In the genomic region with DNA sequence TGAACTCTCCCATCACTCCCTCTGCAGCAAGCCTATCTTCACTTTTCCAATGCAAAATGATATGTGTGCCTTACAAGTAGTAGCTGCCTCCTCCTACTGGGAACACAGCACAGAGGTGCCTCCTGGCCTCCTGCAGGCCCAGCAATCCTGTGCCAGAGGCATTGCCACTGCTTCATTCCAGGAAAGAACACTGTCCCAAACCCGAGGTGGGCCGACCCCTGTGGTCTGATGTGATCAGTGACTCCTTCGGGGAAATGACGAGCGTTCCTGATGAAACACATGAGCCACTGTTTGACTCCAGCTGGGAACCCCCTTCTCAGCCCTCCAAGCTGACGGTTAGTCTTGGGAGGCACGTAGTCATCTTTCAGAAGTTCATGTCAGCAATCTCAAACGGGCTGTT, we compare ENCODE assay signal across 11 cellular contexts. TPM values are rescaled to one million over a fixed set of nuclear protein-coding genes. Genes with fewer than 3 reads are reported as not detected.
DNase-seq lines count a peak whose midpoint lies in the region; ATAC-seq, FAIRE-seq and TF ChIP-seq lines count a peak whose summit lies in the region.
"Had no signal": no experiment of that assay in that cellular context is flagged by ENCODE, and none has a peak within 500 bp of the region (broad histone marks: within the 10 kb centered on the region; RNA-seq: fewer than 3 reads in every experiment).

No MANE protein-coding gene starts in this region.

- TF ChIP-seq CTCF in RWPE2 (IDR thresholded peaks at IDR 0.05; ENCODE audit: poor library complexity, severe bottlenecking) = no peak
- no peak for TF ChIP-seq CTCF in mammary epithelial cell (conservative IDR thresholded peaks at IDR 0.05 in 1 of 2, IDR thresholded peaks at IDR 0.05 in 1 of 2; ENCODE audit: extremely low read depth in 1 of 2, insufficient read depth in 1 of 2, low read depth in 1 of 2, low read length in 2 of 2)
- TF ChIP-seq CTCF in osteocyte (IDR thresholded peaks at IDR 0.05) = no peak

- no peaks in the 10 kb centered on the region for H3K9me3 Mint-ChIP-seq in osteocyte (ENCODE audit: unreplicated experiment)

- H3K27ac Mint-ChIP-seq in osteocyte (ENCODE audit: unreplicated experiment) = peak overlapping the region; percentile 85

- peak; percentile 28 to 29 for ATAC-seq in activated CD4-positive, CD25-positive, alpha-beta regulatory T cell treated with anti-CD3 and anti-CD28 coated beads, Interleukin-2, amount 50 U/mL, for 24 hours
- ATAC-seq in RWPE2 (ENCODE audit: low read depth) = no peak; the same call in 2 of the 3 replicates

- H3K4me3 ChIP-seq in RWPE2 (ENCODE audit: severe bottlenecking) (no peak overlapping the region), mammary epithelial cell (replicated peaks in 1 of 3; ENCODE audit: insufficient read depth in 1 of 3, low read depth in 2 of 3, low read length in 3 of 3) (no peak overlapping the region)
- H3K4me3 ChIP-seq: SJCRH30 had no signal

- no peak for DNase-seq in activated CD4-positive, CD25-positive, alpha-beta regulatory T cell treated with anti-CD3 and anti-CD28 coated beads, Interleukin-2, amount 50 U/mL, for 72 hours
- DNase-seq in RWPE2 (ENCODE audit: low spot score) (no peak), mammary epithelial cell (no peak), osteocyte (ENCODE audit: extremely low spot score, unreplicated experiment) (no peak), frontal cortex (ENCODE audit: low spot score in 2 of 2) (no peak), HuH-7 (ENCODE audit: low spot score) (no peak), cerebellum (ENCODE audit: low spot score) (no peak)
- DNase-seq: NCI-H446, SJCRH30 had no signal

- no peak overlapping the region for H3K9ac ChIP-seq in mammary epithelial cell (ENCODE audit: insufficient read depth, low read length)

- H3K9me3 ChIP-seq in RWPE2 (ENCODE audit: severe bottlenecking) = no peaks in the 10 kb centered on the region
- no peaks in the 10 kb centered on the region for H3K9me3 ChIP-seq in mammary epithelial cell (replicated peaks; ENCODE audit: insufficient read depth, low read length)
- H3K9me3 ChIP-seq: SJCRH30 had no signal

- dilution Hi-C loops in mammary epithelial cell (cut with HindIII; ENCODE audit: low sequenced_read_pairs) = no loop called here

- CTCF ChIA-PET in mammary epithelial cell (lab: Charles Lee; ENCODE audit: low non-redundant PET) = no interaction called here

- H3K4me3 Mint-ChIP-seq in osteocyte (ENCODE audit: unreplicated experiment) = no peak overlapping the region

- H3K27ac ChIP-seq in RWPE2 (ENCODE audit: poor library complexity, severe bottlenecking) (peak overlapping the region; percentile 27), mammary epithelial cell (ENCODE audit: insufficient read depth, low read depth, low read length) (peak overlapping the region; percentile 43)
- H3K27ac ChIP-seq: SJCRH30 had no signal

- peaks cover 5% of the 10 kb centered on the region for H3K4me1 ChIP-seq in RWPE2 (ENCODE audit: insufficient read depth, poor library complexity, severe bottlenecking)
- H3K4me1 ChIP-seq in mammary epithelial cell (ENCODE audit: insufficient read depth, low read length) = peaks cover 30% of the 10 kb centered on the region
- H3K4me1 ChIP-seq: SJCRH30 had no signal

- no peak overlapping the region for H2AFZ ChIP-seq in mammary epithelial cell (ENCODE audit: low read depth, low read length)

- no peak overlapping the region for H3K4me2 ChIP-seq in mammary epithelial cell (ENCODE audit: insufficient read depth, low read depth, low read length)

- H3K36me3 Mint-ChIP-seq in osteocyte (ENCODE audit: unreplicated experiment) = peaks cover 35% of the 10 kb centered on the region

- H3K27me3 ChIP-seq in RWPE2 (ENCODE audit: insufficient read depth, poor library complexity, severe bottlenecking) (no peaks in the 10 kb centered on the region), mammary epithelial cell (ENCODE audit: insufficient read depth, low read length) (no peaks in the 10 kb centered on the region)
- H3K27me3 ChIP-seq: SJCRH30 had no signal

- no TSS peak for BruUV-seq in mammary epithelial cell (replicated peaks; lab: Mats Ljungman, UMichigan)

- no peak for FAIRE-seq in frontal cortex (lab: Jason Lieb, UNC)
- FAIRE-seq: A204.1 had no signal

- H3K36me3 ChIP-seq in RWPE2 (ENCODE audit: low read depth) = peaks cover 28% of the 10 kb centered on the region
- peaks cover 15% of the 10 kb centered on the region for H3K36me3 ChIP-seq in mammary epithelial cell (ENCODE audit: insufficient read depth, low read length)

- no peaks in the 10 kb centered on the region for H3K27me3 Mint-ChIP-seq in osteocyte (ENCODE audit: unreplicated experiment)

- intact Hi-C loops in mammary epithelial cell (cut with micrococcal nuclease) = no loop called here

- H3K79me2 ChIP-seq in mammary epithelial cell (ENCODE audit: insufficient read depth, low read length) = peaks cover 3% of the 10 kb centered on the region

- peaks cover 19% of the 10 kb centered on the region for H3K4me1 Mint-ChIP-seq in osteocyte (ENCODE audit: unreplicated experiment)

- in situ Hi-C loops in mammary epithelial cell (cut with MboI; ENCODE audit: low sequenced_read_pairs in 2 of 2) = no loop called here

- 63% methylated on average over 8 of the region's 8 CpGs for WGBS in mammary epithelial cell (ENCODE audit: low coverage, missing lambda C conversion rate)

- no peaks in the 10 kb centered on the region for H4K20me1 ChIP-seq in mammary epithelial cell (ENCODE audit: insufficient read depth, low read length)

RNA-seq across cellular contexts. Expression of a gene that starts 19.5 kb away (rescaled TPM):
- total RNA-seq in mammary epithelial cell (100 to 1,000 TPM in 1 of 2 donors, 10 to 100 TPM in 1; 82.4 to 112 TPM), osteocyte (92.5 and 104 TPM in 2 replicates), frontal cortex (56.3 TPM), cerebellum (52.7 TPM)
- 151 TPM for polyA plus RNA-seq in mammary epithelial cell
- polyA minus RNA-seq in mammary epithelial cell = 62.4 TPM

RNA-seq across cellular contexts. Expression of a gene that starts 55.9 kb away (rescaled TPM):
- total RNA-seq in mammary epithelial cell (10 to 100 TPM; 10.3 to 12.7 TPM), osteocyte (23.2 and 25.2 TPM in 2 replicates), frontal cortex (13.9 TPM), cerebellum (18.1 TPM)
- 7.2 TPM for polyA plus RNA-seq in mammary epithelial cell
- 16.5 TPM for polyA minus RNA-seq in mammary epithelial cell
